ENCODE assay signal across 8 cellular contexts in genomic region chr1:87151500-87152421, GRCh38.
A peak's percentile ranks its signal among the peaks of the same experiment; 100 is the strongest.
DNase-seq lines count a peak whose midpoint lies in the region; ATAC-seq, FAIRE-seq and TF ChIP-seq lines count a peak whose summit lies in the region.

No MANE protein-coding gene starts in this region.

- no peaks in the 10 kb centered on the region for H3K9me3 Mint-ChIP-seq in neural crest cell

- peaks cover 0 to 4% of the 10 kb centered on the region in 2 donors for H3K27me3 ChIP-seq in tibial artery

- intact Hi-C loops in tibial artery (cut with DNase I; ENCODE audit: low total_unique reads): no loop called here

- H3K27ac Mint-ChIP-seq in neural crest cell (ENCODE audit: unreplicated experiment): peak overlapping the region; percentile 79

- H3K36me3 ChIP-seq in tibial artery: no peaks in the 10 kb centered on the region

- H3K36me3 Mint-ChIP-seq in neural crest cell (ENCODE audit: low read depth): no peaks in the 10 kb centered on the region

- peaks cover 0 to 11% (median 3%) of the 10 kb centered on the region in 4 donors for H3K4me1 ChIP-seq in tibial artery

- no peak for FAIRE-seq in HTR-8/SVneo (lab: Jason Lieb, UNC)

- DNase-seq in DMS53 (lab: John Stamatoyannopoulos, UW): peak; percentile 82
- DNase-seq in HTR-8/SVneo (ENCODE audit: insufficient read length, low spot score): peak; percentile 65
- DNase-seq in activated CD8-positive, alpha-beta memory T cell treated with anti-CD3 and anti-CD28 coated beads for 48 hours (ENCODE audit: low read depth in 2 of 3, low spot score in 2 of 3): peak; percentile 22 to 46 (median 42)
- peak; percentile 52 for DNase-seq in fibroblast of the aortic adventitia (ENCODE audit: low read depth)
- DNase-seq in neural crest cell (ENCODE audit: low read depth, low spot score): peak; percentile 77
- peak; percentile 75 to 79 for DNase-seq in tibial artery
- DNase-seq in stimulated activated naive CD4-positive, alpha-beta T cell treated with Interleukin-2 at 50 U/mL for 16 hours (lab: John Stamatoyannopoulos, UW): no peak

- H3K27ac ChIP-seq in tibial artery: peak overlapping the region in 1 of 2 donors; percentile 51

- H3K27me3 Mint-ChIP-seq in neural crest cell (ENCODE audit: low read depth): no peaks in the 10 kb centered on the region

- peak overlapping the region; percentile 71 for H3K4me3 Mint-ChIP-seq in neural crest cell

- ATAC-seq in GM21423 (IDR thresholded peaks at IDR 0.05; ENCODE audit: unreplicated experiment): peak; percentile 79

- TF ChIP-seq CTCF in fibroblast of the aortic adventitia (IDR thresholded peaks at IDR 0.05; ENCODE audit: insufficient read depth, low read length) (peak; percentile 43), neural crest cell (conservative IDR thresholded peaks at IDR 0.05) (peak; percentile 69), tibial artery (IDR thresholded peaks at IDR 0.05) (peak; percentile 33 to 35)

- H3K4me3 ChIP-seq in fibroblast of the aortic adventitia (ENCODE audit: low read depth, low read length) (peak overlapping the region; percentile 46), tibial artery (peak overlapping the region; percentile 33 to 39)

- H3K4me1 Mint-ChIP-seq in neural crest cell: peaks cover 62% of the 10 kb centered on the region

- H3K9me3 ChIP-seq in tibial artery: no peaks in the 10 kb centered on the region
